Comparison of ENCODE assay signal across 12 cellular contexts in the genomic region with DNA sequence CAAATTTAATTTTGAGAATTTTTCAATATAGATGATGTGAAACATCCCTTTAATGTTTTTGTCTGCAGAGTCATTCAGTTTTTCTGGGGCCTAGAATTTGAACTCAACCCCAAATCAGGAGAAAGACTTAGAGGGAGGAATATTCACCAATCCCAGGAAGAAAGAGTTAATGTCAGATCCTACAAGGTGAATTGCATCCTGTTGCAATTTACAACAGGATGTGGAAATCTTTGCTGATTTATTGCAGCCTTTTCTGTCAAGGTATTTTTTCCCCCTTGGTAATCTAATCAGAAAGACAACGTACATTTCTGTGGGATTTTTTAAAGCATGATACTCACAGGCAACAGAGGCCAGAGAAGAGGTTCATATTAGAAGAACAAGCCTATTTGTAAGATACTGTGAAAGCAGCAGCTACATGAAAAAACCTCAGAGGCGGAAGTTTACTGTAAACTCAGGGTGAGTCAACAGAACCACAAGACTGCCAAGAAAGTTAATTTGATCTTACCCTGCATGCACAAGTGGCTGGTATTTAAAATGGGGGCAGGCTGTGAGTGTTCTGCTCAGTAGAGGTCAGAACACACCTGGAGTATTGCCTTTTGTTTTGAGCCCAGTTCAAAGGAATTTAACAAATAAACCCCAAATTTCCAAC.
A peak's percentile ranks its signal among the peaks of the same experiment; 100 is the strongest.
DNase-seq lines count a peak whose midpoint lies in the region; TF ChIP-seq lines count a peak whose summit lies in the region.
"Had no signal": no experiment of that assay in that cellular context is flagged by ENCODE, and none has a peak within 500 bp of the region (broad histone marks: within the 10 kb centered on the region; RNA-seq: fewer than 3 reads in every experiment).

No MANE protein-coding gene starts in this region.

- H3F3A ChIP-seq in smooth muscle cell (ENCODE audit: low read depth): no peaks in the 10 kb centered on the region

- DNase-seq in activated T-cell treated with anti-CD3 and anti-CD28 coated beads for 24 hours (ENCODE audit: low read depth) (peak; percentile 11), RWPE1 (ENCODE audit: low spot score) (peak; percentile 75), epithelial cell of proximal tubule (ENCODE audit: low read depth) (peak; percentile 33), smooth muscle cell (lab: John Stamatoyannopoulos, UW; ENCODE audit: unreplicated experiment) (no peak), NCI-H226 (no peak), DMS53 (lab: John Stamatoyannopoulos, UW) (no peak), GDM1 (lab: John Stamatoyannopoulos, UW) (no peak)
- no peak for DNase-seq in activated T-cell treated with anti-CD3 and anti-CD28 coated beads, Interleukin-2, amount 50 U/mL, for 1 hour
- DNase-seq: amygdala, C1 segment of cervical spinal cord, NCI-H1092 treated with DMSO at 0.1 percent for 48 hours, ovary had no signal

- no peaks in the 10 kb centered on the region for H3K36me3 ChIP-seq in smooth muscle cell (ENCODE audit: low read depth)
- H3K36me3 ChIP-seq: ovary had no signal

- H3K27me3 ChIP-seq in smooth muscle cell (ENCODE audit: low read depth): no peaks in the 10 kb centered on the region
- H3K27me3 ChIP-seq: ovary had no signal

- TF ChIP-seq CTCF in RWPE1 (conservative IDR thresholded peaks at IDR 0.05; ENCODE audit: low read depth) (no peak), epithelial cell of proximal tubule (conservative IDR thresholded peaks at IDR 0.05; ENCODE audit: low read depth, low read length) (no peak), smooth muscle cell (IDR thresholded peaks at IDR 0.05; ENCODE audit: borderline replicate concordance, insufficient read depth, poor library complexity, severe bottlenecking) (no peak)

- CTCF ChIA-PET in RWPE1 (lab: Yijun Ruan, JAX): interaction anchor here (0.7 kb wide), 1 partner anchor 347 kb away, joined by 3 read pairs; no protein-coding TSS in a partner anchor

- peak overlapping the region; percentile 1 for H3K4me2 ChIP-seq in smooth muscle cell

- H3K9me3 ChIP-seq in smooth muscle cell (replicated peaks; ENCODE audit: low read depth): no peaks in the 10 kb centered on the region
- H3K9me3 ChIP-seq: ovary had no signal

- H3K4me1 ChIP-seq in smooth muscle cell (ENCODE audit: low read depth): peaks cover 3% of the 10 kb centered on the region

- H3K27ac ChIP-seq in RWPE1 (no peak overlapping the region), smooth muscle cell (ENCODE audit: low read depth) (no peak overlapping the region)
- H3K27ac ChIP-seq: ovary had no signal

- no peaks in the 10 kb centered on the region for H4K20me1 ChIP-seq in smooth muscle cell (ENCODE audit: low read depth)

- no peaks in the 10 kb centered on the region for H3K79me2 ChIP-seq in smooth muscle cell (ENCODE audit: low read depth)

- WGBS in smooth muscle cell (ENCODE audit: low lambda C conversion rate): 2% methylated on average over 2 of the region's 2 CpGs

- H3K9ac ChIP-seq in smooth muscle cell (ENCODE audit: low read depth): no peak overlapping the region

- no peak overlapping the region for H2AFZ ChIP-seq in smooth muscle cell (ENCODE audit: low read depth)

- POLR2A ChIA-PET in RWPE1 (lab: Yijun Ruan, JAX; ENCODE audit: low non-redundant PET): no interaction called here

- no peak overlapping the region for H3K4me3 ChIP-seq in epithelial cell of proximal tubule (ENCODE audit: low read depth, low read length)
- no peak overlapping the region for H3K4me3 ChIP-seq in smooth muscle cell
- H3K4me3 ChIP-seq: ovary had no signal

Comparison
In these comparisons a context has a peak if more than half of its experiments do, and no peak if none do; other contexts are left out.
1. DNase-seq: peak in activated T-cell treated with anti-CD3 and anti-CD28 coated beads for 24 hours (single experiment), RWPE1 (single experiment) and epithelial cell of proximal tubule (single experiment); none in activated T-cell treated with anti-CD3 and anti-CD28 coated beads, Interleukin-2, amount 50 U/mL, for 1 hour (single experiment), smooth muscle cell (single experiment), NCI-H226 (single experiment), DMS53 (single experiment) and GDM1 (single experiment).